8 cellular contexts compared by ENCODE assay signal in the genomic region with DNA sequence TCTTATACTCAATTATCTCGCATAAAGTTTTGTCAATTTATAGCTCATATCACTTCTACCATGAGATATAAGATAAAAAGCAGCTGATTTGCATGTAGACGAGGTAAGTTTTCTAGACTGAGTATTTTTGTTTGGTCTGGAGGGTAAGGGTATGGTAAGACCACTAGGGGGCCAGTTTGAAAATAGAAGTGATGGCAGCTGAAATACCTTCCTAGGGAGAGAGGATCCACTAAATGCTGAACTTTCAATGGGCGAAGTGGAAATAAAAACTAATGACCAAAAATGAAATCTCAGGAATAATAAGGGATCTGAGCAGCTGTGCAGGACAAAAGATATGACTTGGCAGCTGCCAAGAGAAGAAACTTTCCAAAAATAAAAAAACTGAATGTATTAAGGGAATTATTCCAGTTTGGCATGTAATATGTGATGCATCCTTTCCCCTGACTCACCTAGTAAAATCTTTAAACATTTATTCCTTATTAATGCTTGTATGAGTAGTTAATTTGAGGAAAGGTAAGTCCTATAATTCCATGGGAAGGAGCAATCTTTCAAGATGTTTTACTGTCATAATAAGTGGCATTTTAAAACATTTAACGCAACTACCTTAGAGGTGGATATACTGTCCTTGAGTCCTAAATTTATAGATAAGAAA.
A peak's percentile ranks its signal among the peaks of the same experiment; 100 is the strongest.
DNase-seq lines count a peak whose midpoint lies in the region; ATAC-seq and TF ChIP-seq lines count a peak whose summit lies in the region.

No MANE protein-coding gene starts in this region.

- TF ChIP-seq CTCF in nephron progenitor cell (IDR thresholded peaks at IDR 0.05) = peak; percentile 73

- DNase-seq in Ammon's horn (ENCODE audit: low spot score) (peak; percentile 9), astrocyte of the hippocampus (ENCODE audit: low read depth, low spot score) (peak; percentile 33), nephron progenitor cell (peak; percentile 5), left colon (no peak), mucosa of gallbladder (ENCODE audit: low spot score) (no peak), MV-4-11 (lab: John Stamatoyannopoulos, UW) (no peak)

- intact Hi-C loops in left colon (cut with DNase I, micrococcal nuclease) = no loop called here

- H3K4me3 Mint-ChIP-seq in nephron progenitor cell = no peak overlapping the region

- no peaks in the 10 kb centered on the region for H3K9me3 Mint-ChIP-seq in nephron progenitor cell

- ATAC-seq in GM18868 (IDR thresholded peaks at IDR 0.05; ENCODE audit: unreplicated experiment) (peak; percentile 88), HG03521 (IDR thresholded peaks at IDR 0.05; ENCODE audit: unreplicated experiment) (peak; percentile 74), left colon (no peak)

- no peaks in the 10 kb centered on the region for H3K36me3 Mint-ChIP-seq in nephron progenitor cell (ENCODE audit: low read depth)

- no peaks in the 10 kb centered on the region for H3K27me3 Mint-ChIP-seq in nephron progenitor cell (ENCODE audit: low read depth, poor library complexity)

- no peak overlapping the region for H3K27ac Mint-ChIP-seq in nephron progenitor cell

- peaks cover 6% of the 10 kb centered on the region for H3K4me1 Mint-ChIP-seq in nephron progenitor cell

Comparison
In these comparisons a context has a peak if more than half of its experiments do, and no peak if none do; other contexts are left out.
1. DNase-seq: peak in Ammon's horn (single experiment), astrocyte of the hippocampus (single experiment) and nephron progenitor cell (single experiment); none in left colon (0 of 2), mucosa of gallbladder (single experiment) and MV-4-11 (single experiment).